In the genomic region with DNA sequence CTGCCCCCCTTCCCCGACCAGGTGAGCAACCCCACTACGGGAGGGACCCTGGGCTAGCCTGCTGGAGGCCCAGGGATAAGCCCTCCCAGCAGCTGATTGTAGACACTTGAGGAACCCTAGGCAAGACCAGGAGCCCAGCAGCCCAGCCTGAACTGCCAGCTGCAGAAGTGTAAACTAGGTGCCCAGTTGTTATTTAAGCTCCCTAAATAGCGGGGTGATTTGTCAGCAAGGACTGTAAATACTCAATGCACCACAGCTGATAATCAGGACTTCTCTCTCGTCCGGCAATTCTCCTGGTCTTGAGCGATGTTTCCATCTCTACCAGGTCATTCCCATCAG, we compare ENCODE assay signal across 14 cellular contexts. TPM values are rescaled to one million over a fixed set of nuclear protein-coding genes. Genes with fewer than 3 reads are reported as not detected.
DNase-seq lines count a peak whose midpoint lies in the region; ATAC-seq and TF ChIP-seq lines count a peak whose summit lies in the region.
"Had no signal": no experiment of that assay in that cellular context is flagged by ENCODE, and none has a peak within 500 bp of the region (broad histone marks: within the 10 kb centered on the region; RNA-seq: fewer than 3 reads in every experiment).

No MANE protein-coding gene starts in this region.

- intact Hi-C loops in CD14-positive monocyte (cut with micrococcal nuclease): loop anchor here (2.0 to 5.0 kb wide), 2 partner anchors 34 to 41 kb away; no protein-coding TSS in a partner anchor
- intact Hi-C loops in left ventricle myocardium inferior (cut with micrococcal nuclease): no loop called here

- H3K27me3 ChIP-seq in left ventricle myocardium inferior (ENCODE audit: low read depth): no peaks in the 10 kb centered on the region
- H3K27me3 ChIP-seq: ovary had no signal

- CTCF ChIA-PET in activated naive CD4-positive, alpha-beta T cell treated with anti-CD3 and anti-CD28 coated beads, Interleukin-2, amount 10 ng/mL, durations not matched to agents 7 days and 5 days (lab: Charles Lee): interaction anchor here (0.9 kb wide), 1 partner anchor 20 kb away, joined by 3 read pairs; no protein-coding TSS in a partner anchor

- H3K4me3 Mint-ChIP-seq in CD14-positive monocyte (peak overlapping the region; percentile 31 to 64), T-helper 17 cell (no peak overlapping the region), progenitor cell of endocrine pancreas (ENCODE audit: low read depth) (no peak overlapping the region)
- H3K4me3 Mint-ChIP-seq in activated naive CD4-positive, alpha-beta T cell treated with anti-CD3 and anti-CD28 coated beads, Interleukin-2, amount 10 ng/mL, durations not matched to agents 7 days and 5 days: no peak overlapping the region
- H3K4me3 Mint-ChIP-seq: T-helper 2 cell treated with Interferon-gamma antibody and Interleukin-4, amounts not matched to agents 5 μg/mL and 100 μg/mL, for 36 hours had no signal

- H3K27me3 Mint-ChIP-seq in CD14-positive monocyte (ENCODE audit: low read depth in 3 of 3) (no peaks in the 10 kb centered on the region), T-helper 17 cell (no peaks in the 10 kb centered on the region), progenitor cell of endocrine pancreas (no peaks in the 10 kb centered on the region)
- no peaks in the 10 kb centered on the region for H3K27me3 Mint-ChIP-seq in activated naive CD4-positive, alpha-beta T cell treated with anti-CD3 and anti-CD28 coated beads, Interleukin-2, amount 10 ng/mL, durations not matched to agents 7 days and 5 days

- H3K9me3 ChIP-seq in T-helper 17 cell (ENCODE audit: control insufficient read depth, low read length, poor library complexity, severe bottlenecking) (no peaks in the 10 kb centered on the region), left ventricle myocardium inferior (replicated peaks) (no peaks in the 10 kb centered on the region)
- H3K9me3 ChIP-seq: ovary had no signal

- no peak for TF ChIP-seq CTCF in CD14-positive monocyte (IDR thresholded peaks at IDR 0.05)
- no peak for TF ChIP-seq CTCF in left ventricle myocardium inferior (IDR thresholded peaks at IDR 0.05; ENCODE audit: borderline replicate concordance)
- TF ChIP-seq CTCF in progenitor cell of endocrine pancreas (IDR thresholded peaks at IDR 0.05; ENCODE audit: unreplicated experiment): no peak

- no peaks in the 10 kb centered on the region for H3K36me3 ChIP-seq in left ventricle myocardium inferior
- H3K36me3 ChIP-seq: ovary had no signal

- peaks cover 99% of the 10 kb centered on the region for H3K4me1 ChIP-seq in left ventricle myocardium inferior

- H3K9me3 Mint-ChIP-seq in CD14-positive monocyte (no peaks in the 10 kb centered on the region), progenitor cell of endocrine pancreas (ENCODE audit: low read depth) (no peaks in the 10 kb centered on the region)
- H3K9me3 Mint-ChIP-seq in activated naive CD4-positive, alpha-beta T cell treated with anti-CD3 and anti-CD28 coated beads, Interleukin-2, amount 10 ng/mL, durations not matched to agents 7 days and 5 days: no peaks in the 10 kb centered on the region
- H3K9me3 Mint-ChIP-seq: T-helper 2 cell treated with Interferon-gamma antibody and Interleukin-4, amounts not matched to agents 5 μg/mL and 100 μg/mL, for 36 hours had no signal

- no peak for DNase-seq in CD14-positive monocyte (ENCODE audit: low spot score)
- DNase-seq in T-helper 17 cell: no peak
- DNase-seq in left ventricle myocardium inferior: no peak
- DNase-seq in progenitor cell of endocrine pancreas (ENCODE audit: low spot score, unreplicated experiment): no peak
- no peak for DNase-seq in NCI-H1694 (lab: John Stamatoyannopoulos, UW)
- no peak for DNase-seq in GDM1 (lab: John Stamatoyannopoulos, UW)
- no peak for DNase-seq in activated naive CD4-positive, alpha-beta T cell treated with anti-CD3 and anti-CD28 coated beads, Interleukin-2, amount 50 U/mL, for 16 hours
- no peak for DNase-seq in activated naive CD4-positive, alpha-beta T cell treated with anti-CD3 and anti-CD28 coated beads, Interleukin-2, amount 10 ng/mL, durations not matched to agents 7 days and 5 days
- DNase-seq: activated effector memory CD4-positive, alpha-beta T cell treated with Interleukin-2 at 50 U/mL for 16 hours; central memory CD4-positive, alpha-beta T cell; EL; ovary; stimulated activated CD4-positive, alpha-beta T cell treated with anti-CD3 and anti-CD28 coated beads, Interleukin-1b, Interleukin-23, amount 100 ng/mL, for 48 hours had no signal

- no peak overlapping the region for H3K4me3 ChIP-seq in left ventricle myocardium inferior
- H3K4me3 ChIP-seq: ovary had no signal

- H3K4me1 Mint-ChIP-seq in CD14-positive monocyte (peaks cover 80% of the 10 kb centered on the region), T-helper 17 cell (peaks cover 72% of the 10 kb centered on the region), progenitor cell of endocrine pancreas (ENCODE audit: low read depth) (peaks cover 55% of the 10 kb centered on the region)
- H3K4me1 Mint-ChIP-seq in activated naive CD4-positive, alpha-beta T cell treated with anti-CD3 and anti-CD28 coated beads, Interleukin-2, amount 10 ng/mL, durations not matched to agents 7 days and 5 days: peaks cover 35% of the 10 kb centered on the region

- H3K27ac ChIP-seq in left ventricle myocardium inferior (replicated peaks): peak overlapping the region; percentile 83
- H3K27ac ChIP-seq: ovary had no signal

- H3K27ac Mint-ChIP-seq in CD14-positive monocyte (peak overlapping the region; percentile 91 to 99 (median 96)), T-helper 17 cell (peak overlapping the region; percentile 86), progenitor cell of endocrine pancreas (peak overlapping the region; percentile 37)
- no peak overlapping the region for H3K27ac Mint-ChIP-seq in activated naive CD4-positive, alpha-beta T cell treated with anti-CD3 and anti-CD28 coated beads, Interleukin-2, amount 10 ng/mL, durations not matched to agents 7 days and 5 days

- ATAC-seq in T-helper 17 cell: no peak

- H3K36me3 Mint-ChIP-seq in CD14-positive monocyte (peaks cover 22 to 43% of the 10 kb centered on the region in 2 donors), T-helper 17 cell (ENCODE audit: low read depth) (no peaks in the 10 kb centered on the region), progenitor cell of endocrine pancreas (ENCODE audit: insufficient read depth) (no peaks in the 10 kb centered on the region)
- H3K36me3 Mint-ChIP-seq in activated naive CD4-positive, alpha-beta T cell treated with anti-CD3 and anti-CD28 coated beads, Interleukin-2, amount 10 ng/mL, durations not matched to agents 7 days and 5 days: peaks cover 14% of the 10 kb centered on the region

RNA-seq across cellular contexts. Expression of a gene that starts 41.2 kb away (rescaled TPM):
- 1 to 10 TPM; 1.7 to 3.0 TPM for polyA plus RNA-seq in CD14-positive monocyte
- total RNA-seq in T-helper 17 cell: 100 to 1,000 TPM; 176 to 209 TPM
- total RNA-seq in left ventricle myocardium inferior: 95.9 TPM
- total RNA-seq in progenitor cell of endocrine pancreas: 57.3 and 62.8 TPM in 2 replicates

Comparison
In these comparisons a context has a peak if more than half of its experiments do, and no peak if none do; other contexts are left out.
1. H3K4me3 Mint-ChIP-seq: peak in CD14-positive monocyte (2 of 2); none in T-helper 17 cell (single experiment), progenitor cell of endocrine pancreas (single experiment) and activated naive CD4-positive, alpha-beta T cell treated with anti-CD3 and anti-CD28 coated beads, Interleukin-2, amount 10 ng/mL, durations not matched to agents 7 days and 5 days (single experiment).